In genomic region chr10:88091490-88092061, GRCh38 we compare ENCODE assay signal across 10 cellular contexts.
A peak's percentile ranks its signal among the peaks of the same experiment; 100 is the strongest.
DNase-seq lines count a peak whose midpoint lies in the region; ATAC-seq, FAIRE-seq and TF ChIP-seq lines count a peak whose summit lies in the region.
"Had no signal": no experiment of that assay in that cellular context is flagged by ENCODE, and none has a peak within 500 bp of the region (broad histone marks: within the 10 kb centered on the region; RNA-seq: fewer than 3 reads in every experiment).

No MANE protein-coding gene starts in this region.

- peaks cover 12% of the 10 kb centered on the region for H3K36me3 Mint-ChIP-seq in activated CD8-positive, alpha-beta T cell treated with anti-CD3 and anti-CD28 coated beads, Interleukin-2, amount 10 ng/mL, durations not matched to agents 7 days and 5 days (ENCODE audit: low read depth)

- no peak overlapping the region for H2AFZ ChIP-seq in HepG2 (ENCODE audit: low read length)
- H2AFZ ChIP-seq: parathyroid adenoma had no signal

- H3K27me3 Mint-ChIP-seq in activated CD8-positive, alpha-beta T cell treated with anti-CD3 and anti-CD28 coated beads, Interleukin-2, amount 10 ng/mL, durations not matched to agents 7 days and 5 days (ENCODE audit: low read depth): peaks cover 19% of the 10 kb centered on the region

- no peak overlapping the region for H3K4me2 ChIP-seq in HepG2 (ENCODE audit: low read depth, low read length)

- peak overlapping the region; percentile 24 for H3K4me3 Mint-ChIP-seq in activated CD8-positive, alpha-beta T cell treated with anti-CD3 and anti-CD28 coated beads, Interleukin-2, amount 10 ng/mL, durations not matched to agents 7 days and 5 days

- DNase-seq in HepG2 (ENCODE audit: low spot score): no peak
- DNase-seq in HL-60 (ENCODE audit: low read depth in 1 of 2, low spot score in 1 of 2): peak; percentile 77 to 93
- DNase-seq in activated CD8-positive, alpha-beta T cell treated with anti-CD3 and anti-CD28 coated beads, Interleukin-2, amount 10 ng/mL, durations not matched to agents 7 days and 5 days: peak; percentile 88
- DNase-seq in mucosa of gallbladder (ENCODE audit: low spot score): peak; percentile 20
- no peak for DNase-seq in islet precursor cell
- no peak for DNase-seq in NCI-H2171 treated with DMSO at 0.1 percent for 48 hours (lab: John Stamatoyannopoulos, UW)
- no peak for DNase-seq in Ammon's horn (ENCODE audit: low spot score)

- BruUV-seq in HepG2 (replicated peaks; lab: Mats Ljungman, UMichigan): no TSS peak

- TF ChIP-seq POLR2A in HepG2 (IDR thresholded peaks at IDR 0.05; ENCODE audit: insufficient read depth in 1 of 2, low read depth in 2 of 2, low read length in 2 of 2): no peak

- peak overlapping the region in 1 of 2 donors; percentile 56 for H3K27ac ChIP-seq in liver (ENCODE audit: low read depth in 1 of 2, low read length in 2 of 2)
- H3K27ac ChIP-seq in HepG2 (ENCODE audit: extremely low read length, insufficient read depth, low read length): no peak overlapping the region
- peak overlapping the region; percentile 62 for H3K27ac ChIP-seq in HL-60 (replicated peaks)
- H3K27ac ChIP-seq: parathyroid adenoma had no signal

- in situ Hi-C loops in HepG2 (cut with HindIII; ENCODE audit: extremely low pct_ligation_motif_present, low pct_unique_long_range_greater_than_20kb): no loop called here

- intact Hi-C loops in HepG2 (cut with micrococcal nuclease; ENCODE audit: unreplicated experiment): no loop called here

- H3K9ac ChIP-seq in liver (ENCODE audit: low read depth in 1 of 2, low read length in 2 of 2): no peak overlapping the region
- no peak overlapping the region for H3K9ac ChIP-seq in HepG2 (ENCODE audit: insufficient read depth, low read depth, low read length)
- H3K9ac ChIP-seq: parathyroid adenoma had no signal

- 75% methylated on average over 4 of the region's 4 CpGs for WGBS in liver
- WGBS in HepG2 (ENCODE audit: low lambda C conversion rate): 25% methylated on average over 4 of the region's 4 CpGs

- H3K4me1 ChIP-seq in liver (ENCODE audit: control insufficient read depth in 4 of 4, insufficient read depth in 4 of 4, low read length in 3 of 4) (peaks cover 4 to 35% (median 17%) of the 10 kb centered on the region in 4 donors), HepG2 (ENCODE audit: insufficient read depth, low read length) (peaks cover 13% of the 10 kb centered on the region)
- H3K4me1 ChIP-seq: parathyroid adenoma had no signal

- H3K79me2 ChIP-seq in HepG2 (ENCODE audit: insufficient read depth, low read length): no peaks in the 10 kb centered on the region
- H3K79me2 ChIP-seq: parathyroid adenoma had no signal

- H3K9me3 ChIP-seq in liver (ENCODE audit: control insufficient read depth in 4 of 4, low read length in 3 of 4): no peaks in the 10 kb centered on the region
- no peaks in the 10 kb centered on the region for H3K9me3 ChIP-seq in HepG2 (ENCODE audit: low read length)

- no peaks in the 10 kb centered on the region for H3K36me3 ChIP-seq in liver (ENCODE audit: control insufficient read depth in 4 of 4, insufficient read depth in 3 of 4, low read depth in 1 of 4, low read length in 3 of 4)
- H3K36me3 ChIP-seq in HepG2 (replicated peaks in 1 of 2; ENCODE audit: control insufficient read depth in 1 of 2, insufficient read depth in 2 of 2, low read length in 2 of 2): no peaks in the 10 kb centered on the region

- TF ChIP-seq EP300 in HepG2 (IDR thresholded peaks at IDR 0.05; ENCODE audit: low read depth in 2 of 2, low read length in 2 of 2) (no peak), HepG2 (CRISPR knock-in tag; IDR thresholded peaks at IDR 0.05; ENCODE audit: borderline replicate concordance) (no peak)

- peak; percentile 14 to 35 for TF ChIP-seq RAD21 in liver (IDR thresholded peaks at IDR 0.05)
- TF ChIP-seq RAD21 in HepG2 (CRISPR knock-in tag; IDR thresholded peaks at IDR 0.05): no peak

- ATAC-seq in HepG2: no peak
- ATAC-seq in activated CD8-positive, alpha-beta T cell treated with anti-CD3 and anti-CD28 coated beads, Interleukin-2, amount 10 ng/mL, durations not matched to agents 7 days and 5 days: peak; percentile 99

- H3K27ac Mint-ChIP-seq in activated CD8-positive, alpha-beta T cell treated with anti-CD3 and anti-CD28 coated beads, Interleukin-2, amount 10 ng/mL, durations not matched to agents 7 days and 5 days: peak overlapping the region; percentile 83

- peaks cover 38% of the 10 kb centered on the region for H3K4me1 Mint-ChIP-seq in activated CD8-positive, alpha-beta T cell treated with anti-CD3 and anti-CD28 coated beads, Interleukin-2, amount 10 ng/mL, durations not matched to agents 7 days and 5 days (ENCODE audit: low read depth)

- TF ChIP-seq CTCF in liver (IDR thresholded peaks at IDR 0.05; ENCODE audit: low read depth, low read length, missing input control) (no peak), HepG2 (CRISPR knock-in tag; IDR thresholded peaks at IDR 0.05) (no peak), HL-60 (IDR thresholded peaks at IDR 0.05; ENCODE audit: insufficient read depth, low read length) (no peak)

- CTCF ChIA-PET in HepG2 (lab: Yijun Ruan, JAX; ENCODE audit: low intra/inter-chr PET ratio, low total read pairs): no interaction called here
- CTCF ChIA-PET in activated CD8-positive, alpha-beta T cell treated with anti-CD3 and anti-CD28 coated beads, Interleukin-2, amount 10 ng/mL, durations not matched to agents 7 days and 5 days (lab: Charles Lee): interaction anchor here (0.8 to 2.1 kb wide), 18 partner anchors 10 to 841 kb away, joined by 3 to 10 read pairs (median 4); no protein-coding TSS in a partner anchor

- H3K9me3 Mint-ChIP-seq in activated CD8-positive, alpha-beta T cell treated with anti-CD3 and anti-CD28 coated beads, Interleukin-2, amount 10 ng/mL, durations not matched to agents 7 days and 5 days (ENCODE audit: insufficient read depth): no peaks in the 10 kb centered on the region

- FAIRE-seq in HepG2 (lab: Jason Lieb, UNC): no peak
- FAIRE-seq: astrocyte had no signal

- H4K20me1 ChIP-seq in HepG2 (ENCODE audit: insufficient read depth, low read length): no peaks in the 10 kb centered on the region

- H3K27me3 ChIP-seq in liver (ENCODE audit: control insufficient read depth in 4 of 4, insufficient read depth in 4 of 4, low read length in 3 of 4): no peaks in the 10 kb centered on the region
- peaks cover 0 to 1% of the 10 kb centered on the region in 2 experiments; a peak in 1 of 5 replicates for H3K27me3 ChIP-seq in HepG2 (ENCODE audit: control insufficient read depth in 1 of 2, insufficient read depth in 2 of 2, low read length in 2 of 2)
- no peaks in the 10 kb centered on the region for H3K27me3 ChIP-seq in HL-60 (ENCODE audit: insufficient read depth, poor library complexity, severe bottlenecking)

- POLR2A ChIA-PET in HepG2 (lab: Yijun Ruan, JAX): no interaction called here
- POLR2A ChIA-PET in activated CD8-positive, alpha-beta T cell treated with anti-CD3 and anti-CD28 coated beads, Interleukin-2, amount 10 ng/mL, durations not matched to agents 7 days and 5 days (lab: Charles Lee): interaction anchor here (0.5 to 2.5 kb wide), 6 partner anchors 25 to 295 kb away, joined by 3 to 12 read pairs (median 3); partner anchors contain the start of genes KLLN and PTEN

- no peak overlapping the region for H3K4me3 ChIP-seq in liver (ENCODE audit: low read depth in 1 of 3, low read length in 3 of 3)
- H3K4me3 ChIP-seq in HepG2 (replicated peaks in 1 of 3; ENCODE audit: insufficient read depth in 1 of 3, low read depth in 2 of 3, low read length in 3 of 3): no peak overlapping the region
- H3K4me3 ChIP-seq in HL-60 (replicated peaks; ENCODE audit: insufficient read depth, low read length): no peak overlapping the region

TF ChIP-seq in liver, 16 proteins besides CTCF, POLR2A, EP300 and RAD21 (continues in another document):
- TF ChIP-seq HNF4G (IDR thresholded peaks at IDR 0.05): no peak
- TF ChIP-seq, protein P1, sequence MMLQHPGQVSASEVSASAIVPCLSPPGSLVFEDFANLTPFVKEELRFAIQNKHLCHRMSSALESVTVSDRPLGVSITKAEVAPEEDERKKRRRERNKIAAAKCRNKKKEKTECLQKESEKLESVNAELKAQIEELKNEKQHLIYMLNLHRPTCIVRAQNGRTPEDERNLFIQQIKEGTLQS (IDR thresholded peaks at IDR 0.05): no peak

TF ChIP-seq in HepG2, 621 proteins besides CTCF, POLR2A, EP300 and RAD21:
- no peak for TF ChIP-seq ZNF274 (CRISPR knock-in tag; IDR thresholded peaks at IDR 0.05)
- no peak for TF ChIP-seq NFIB (CRISPR knock-in tag; IDR thresholded peaks at IDR 0.05; ENCODE audit: borderline replicate concordance)
- no peak for TF ChIP-seq ZC3H13 (CRISPR knock-in tag; IDR thresholded peaks at IDR 0.05)
- TF ChIP-seq, protein P2, sequence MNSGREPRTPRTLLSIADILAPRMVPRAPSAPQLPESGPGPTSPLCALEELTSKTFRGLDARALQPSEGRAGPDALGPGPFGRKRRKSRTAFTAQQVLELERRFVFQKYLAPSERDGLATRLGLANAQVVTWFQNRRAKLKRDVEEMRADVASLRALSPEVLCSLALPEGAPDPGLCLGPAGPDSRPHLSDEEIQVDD (CRISPR knock-in tag; IDR thresholded peaks at IDR 0.05; ENCODE audit: borderline replicate concordance): no peak
- no peak for TF ChIP-seq ZNF652 (CRISPR knock-in tag; IDR thresholded peaks at IDR 0.05; ENCODE audit: borderline replicate concordance, low read depth)
- TF ChIP-seq PPARG (CRISPR knock-in tag; conservative IDR thresholded peaks at IDR 0.05): no peak
- no peak for TF ChIP-seq HMG20B (CRISPR knock-in tag; conservative IDR thresholded peaks at IDR 0.05)
- no peak for TF ChIP-seq ZNF607 (CRISPR knock-in tag; IDR thresholded peaks at IDR 0.05; ENCODE audit: borderline replicate concordance)
- TF ChIP-seq ZNF513 (CRISPR knock-in tag; conservative IDR thresholded peaks at IDR 0.05): no peak
- no peak for TF ChIP-seq NKX3-1 (CRISPR knock-in tag; IDR thresholded peaks at IDR 0.05)
- TF ChIP-seq ZNF510 (CRISPR knock-in tag; IDR thresholded peaks at IDR 0.05; ENCODE audit: low read depth): no peak
- TF ChIP-seq HNRNPLL (IDR thresholded peaks at IDR 0.05; ENCODE audit: low read depth, low read length, poor library complexity, severe bottlenecking): no peak

Comparison
In these comparisons a context has a peak if more than half of its experiments do, and no peak if none do; other contexts are left out.
1. DNase-seq: peak in HL-60 (2 of 2), activated CD8-positive, alpha-beta T cell treated with anti-CD3 and anti-CD28 coated beads, Interleukin-2, amount 10 ng/mL, durations not matched to agents 7 days and 5 days (single experiment) and mucosa of gallbladder (single experiment); none in HepG2 (single experiment), islet precursor cell (single experiment), NCI-H2171 treated with DMSO at 0.1 percent for 48 hours (single experiment) and Ammon's horn (single experiment).